ENCODE assay signal across 20 cellular contexts in genomic region chr3:126816323-126816722, GRCh38.
DNase-seq lines count a peak whose midpoint lies in the region; ATAC-seq and TF ChIP-seq lines count a peak whose summit lies in the region.
"Had no signal": no experiment of that assay in that cellular context is flagged by ENCODE, and none has a peak within 500 bp of the region (broad histone marks: within the 10 kb centered on the region; RNA-seq: fewer than 3 reads in every experiment).

No MANE protein-coding gene starts in this region.

- no peak for TF ChIP-seq CTCF in WTC11 (IDR thresholded peaks at IDR 0.05)
- no peak for TF ChIP-seq CTCF in vagina (IDR thresholded peaks at IDR 0.05)

- DNase-seq in activated CD8-positive, alpha-beta memory T cell treated with anti-CD3 and anti-CD28 coated beads, Interleukin-2, amount 10 ng/mL, durations not matched to agents 7 days and 5 days = peak; percentile 32
- no peak for DNase-seq in activated CD8-positive, alpha-beta memory T cell treated with anti-CD3 and anti-CD28 coated beads for 24 hours
- DNase-seq in WTC11 (ENCODE audit: low spot score) (no peak), vagina (ENCODE audit: extremely low spot score in 2 of 2) (no peak), HuH-7.5 (ENCODE audit: low spot score) (no peak), HPDE6-E6E7 (ENCODE audit: extremely low spot score) (no peak)
- DNase-seq: CD4-positive, CD25-positive, alpha-beta regulatory T cell; DMS153; KBM-7; MM.1S; NCI-H1048; NCI-H1417 treated with DMSO at 0.1 percent for 48 hours; NCI-H1930; NCI-H526 treated with DMSO at 0.1 percent for 48 hours; Peyer's patch; T-helper 1 cell had no signal

- no peaks in the 10 kb centered on the region for H3K36me3 ChIP-seq in HUES48 (ENCODE audit: control insufficient read depth, insufficient read depth, low read length)
- no peaks in the 10 kb centered on the region for H3K36me3 ChIP-seq in vagina
- H3K36me3 ChIP-seq: Peyer's patch, SJSA1 had no signal

- H3K9me3 ChIP-seq in HUES48 (ENCODE audit: control insufficient read depth, insufficient read depth, low read length) (no peaks in the 10 kb centered on the region), vagina (no peaks in the 10 kb centered on the region)
- H3K9me3 ChIP-seq: Peyer's patch, SJSA1 had no signal

- H3K4me3 ChIP-seq in HUES48 (ENCODE audit: low read depth, low read length) = no peak overlapping the region
- H3K4me3 ChIP-seq in vagina = no peak overlapping the region
- H3K4me3 ChIP-seq: Peyer's patch, SJSA1 had no signal

- H3K36me3 Mint-ChIP-seq in activated CD8-positive, alpha-beta memory T cell treated with anti-CD3 and anti-CD28 coated beads, Interleukin-2, amount 10 ng/mL, durations not matched to agents 7 days and 5 days = no peaks in the 10 kb centered on the region
- H3K36me3 Mint-ChIP-seq in WTC11 = peaks cover 7% of the 10 kb centered on the region; the same call in 1 of the 2 replicates

- no peaks in the 10 kb centered on the region for H3K27me3 Mint-ChIP-seq in activated CD8-positive, alpha-beta memory T cell treated with anti-CD3 and anti-CD28 coated beads, Interleukin-2, amount 10 ng/mL, durations not matched to agents 7 days and 5 days
- H3K27me3 Mint-ChIP-seq in WTC11 (ENCODE audit: low read depth) = no peaks in the 10 kb centered on the region
- H3K27me3 Mint-ChIP-seq: B cell; CD4-positive, CD25-positive, alpha-beta regulatory T cell had no signal

- CTCF ChIA-PET in activated CD8-positive, alpha-beta memory T cell treated with anti-CD3 and anti-CD28 coated beads, Interleukin-2, amount 10 ng/mL, durations not matched to agents 7 days and 5 days (lab: Charles Lee) = no interaction called here
- CTCF ChIA-PET in WTC11 (lab: Charles Lee) = no interaction called here

- intact Hi-C loops in vagina (cut with DNase I) = no loop called here

- no peak overlapping the region for H3K27ac Mint-ChIP-seq in activated CD8-positive, alpha-beta memory T cell treated with anti-CD3 and anti-CD28 coated beads, Interleukin-2, amount 10 ng/mL, durations not matched to agents 7 days and 5 days
- no peak overlapping the region for H3K27ac Mint-ChIP-seq in WTC11
- H3K27ac Mint-ChIP-seq: B cell had no signal

- peaks cover 25% of the 10 kb centered on the region for H3K4me1 ChIP-seq in HUES48 (ENCODE audit: control insufficient read depth, insufficient read depth, low read length)
- peaks cover 28% of the 10 kb centered on the region for H3K4me1 ChIP-seq in vagina
- H3K4me1 ChIP-seq: SJSA1 had no signal

- H3K27me3 ChIP-seq in HUES48 (ENCODE audit: control insufficient read depth, insufficient read depth, low read length) = no peaks in the 10 kb centered on the region
- no peaks in the 10 kb centered on the region for H3K27me3 ChIP-seq in vagina
- H3K27me3 ChIP-seq: Peyer's patch, SJSA1 had no signal

- no peak overlapping the region for H3K9ac ChIP-seq in HUES48 (ENCODE audit: low read depth, low read length)

- no peak for TF ChIP-seq POLR2A in vagina (IDR thresholded peaks at IDR 0.05)

- H3K27ac ChIP-seq in HUES48 (ENCODE audit: low read depth, low read length) (peak overlapping the region; percentile 42), vagina (peak overlapping the region; percentile 32)
- H3K27ac ChIP-seq: Peyer's patch, SJSA1 had no signal

- POLR2A ChIA-PET in WTC11 (lab: Charles Lee) = no interaction called here

- no peak overlapping the region for H3K4me3 Mint-ChIP-seq in activated CD8-positive, alpha-beta memory T cell treated with anti-CD3 and anti-CD28 coated beads, Interleukin-2, amount 10 ng/mL, durations not matched to agents 7 days and 5 days
- no peak overlapping the region for H3K4me3 Mint-ChIP-seq in WTC11
- H3K4me3 Mint-ChIP-seq: B cell; CD4-positive, CD25-positive, alpha-beta regulatory T cell had no signal

- no peaks in the 10 kb centered on the region for H3K9me3 Mint-ChIP-seq in activated CD8-positive, alpha-beta memory T cell treated with anti-CD3 and anti-CD28 coated beads, Interleukin-2, amount 10 ng/mL, durations not matched to agents 7 days and 5 days (ENCODE audit: low read depth)
- peaks cover 8% of the 10 kb centered on the region for H3K9me3 Mint-ChIP-seq in WTC11

- no peak for ATAC-seq in activated CD8-positive, alpha-beta memory T cell treated with anti-CD3 and anti-CD28 coated beads, Interleukin-2, amount 10 ng/mL, durations not matched to agents 7 days and 5 days
- peak; percentile 50 for ATAC-seq in WTC11
- no peak for ATAC-seq in HG02763 (IDR thresholded peaks at IDR 0.05; ENCODE audit: unreplicated experiment)

- H3K4me1 Mint-ChIP-seq in activated CD8-positive, alpha-beta memory T cell treated with anti-CD3 and anti-CD28 coated beads, Interleukin-2, amount 10 ng/mL, durations not matched to agents 7 days and 5 days = no peaks in the 10 kb centered on the region
- H3K4me1 Mint-ChIP-seq in WTC11 = peaks cover 36% of the 10 kb centered on the region
- H3K4me1 Mint-ChIP-seq: B cell had no signal

TF ChIP-seq in WTC11, 78 proteins besides CTCF, POLR2A, EP300 and RAD21 (continues in another document):
- no peak for TF ChIP-seq NR2C2 (CRISPR knock-in tag; IDR thresholded peaks at IDR 0.05)
- TF ChIP-seq RELA (CRISPR knock-in tag; IDR thresholded peaks at IDR 0.05; ENCODE audit: borderline replicate concordance) = no peak
- no peak for TF ChIP-seq GRHL2 (CRISPR knock-in tag; IDR thresholded peaks at IDR 0.05; ENCODE audit: insufficient replicate concordance, severe bottlenecking)
- TF ChIP-seq AR (CRISPR knock-in tag; IDR thresholded peaks at IDR 0.05) = no peak
- no peak for TF ChIP-seq ESRRA (CRISPR knock-in tag; IDR thresholded peaks at IDR 0.05; ENCODE audit: borderline replicate concordance)
- TF ChIP-seq ZNF121 (CRISPR knock-in tag; IDR thresholded peaks at IDR 0.05) = no peak
- TF ChIP-seq ZNF219 (CRISPR knock-in tag; IDR thresholded peaks at IDR 0.05; ENCODE audit: borderline replicate concordance) = no peak
- no peak for TF ChIP-seq ARID4B (CRISPR knock-in tag; IDR thresholded peaks at IDR 0.05; ENCODE audit: borderline replicate concordance)
- TF ChIP-seq E2F1 (CRISPR knock-in tag; IDR thresholded peaks at IDR 0.05) = no peak
- TF ChIP-seq CBFB (CRISPR knock-in tag; IDR thresholded peaks at IDR 0.05; ENCODE audit: low read depth) = no peak
- TF ChIP-seq TP53 (CRISPR knock-in tag; IDR thresholded peaks at IDR 0.05) = no peak
- no peak for TF ChIP-seq SMAD4 (CRISPR knock-in tag; IDR thresholded peaks at IDR 0.05)
